In genomic region chr21:25283720-25284119, GRCh38 we compare ENCODE assay signal across 9 cellular contexts.
DNase-seq lines count a peak whose midpoint lies in the region; ATAC-seq and TF ChIP-seq lines count a peak whose summit lies in the region.
"Had no signal": no experiment of that assay in that cellular context is flagged by ENCODE, and none has a peak within 500 bp of the region (broad histone marks: within the 10 kb centered on the region; RNA-seq: fewer than 3 reads in every experiment).

No MANE protein-coding gene starts in this region.

- peak; percentile 31 for ATAC-seq in CD8-positive, alpha-beta T cell
- ATAC-seq in GM21526 (IDR thresholded peaks at IDR 0.05; ENCODE audit: low FRiP score, unreplicated experiment), result peak; percentile 74
- ATAC-seq in RWPE2 (ENCODE audit: low read depth), result peak; percentile 63; the same call in 1 of the 3 replicates
- no peak for ATAC-seq in activated CD8-positive, alpha-beta memory T cell treated with anti-CD3 and anti-CD28 coated beads, Interleukin-2, amount 10 ng/mL, durations not matched to agents 7 days and 5 days
- ATAC-seq in gastrocnemius medialis, result no peak

- POLR2A ChIA-PET in CD8-positive, alpha-beta T cell (lab: Charles Lee), result no interaction called here

- no peaks in the 10 kb centered on the region for H3K27me3 ChIP-seq in CD8-positive, alpha-beta T cell (ENCODE audit: insufficient read depth, low read length)
- H3K27me3 ChIP-seq in RWPE2 (ENCODE audit: insufficient read depth, poor library complexity, severe bottlenecking), result peaks cover 10% of the 10 kb centered on the region
- no peaks in the 10 kb centered on the region for H3K27me3 ChIP-seq in iPS DF 6.9 (ENCODE audit: control insufficient read depth, insufficient read depth, low read length)
- no peaks in the 10 kb centered on the region for H3K27me3 ChIP-seq in gastrocnemius medialis

- H3K36me3 Mint-ChIP-seq in CD8-positive, alpha-beta T cell, result no peaks in the 10 kb centered on the region
- no peaks in the 10 kb centered on the region for H3K36me3 Mint-ChIP-seq in activated CD8-positive, alpha-beta memory T cell treated with anti-CD3 and anti-CD28 coated beads, Interleukin-2, amount 10 ng/mL, durations not matched to agents 7 days and 5 days

- H3K4me3 Mint-ChIP-seq in CD8-positive, alpha-beta T cell, result no peak overlapping the region
- no peak overlapping the region for H3K4me3 Mint-ChIP-seq in activated CD8-positive, alpha-beta memory T cell treated with anti-CD3 and anti-CD28 coated beads, Interleukin-2, amount 10 ng/mL, durations not matched to agents 7 days and 5 days

- no peaks in the 10 kb centered on the region for H3K4me1 ChIP-seq in CD8-positive, alpha-beta T cell (ENCODE audit: insufficient read depth, low read length)
- H3K4me1 ChIP-seq in RWPE2 (ENCODE audit: insufficient read depth, poor library complexity, severe bottlenecking) (no peaks in the 10 kb centered on the region), iPS DF 6.9 (ENCODE audit: control insufficient read depth, insufficient read depth, low read length) (no peaks in the 10 kb centered on the region), gastrocnemius medialis (no peaks in the 10 kb centered on the region)

- in situ Hi-C loops in gastrocnemius medialis (cut with MboI; ENCODE audit: low sequenced_read_pairs in 4 of 4), result no loop called here

- no peaks in the 10 kb centered on the region for H3K36me3 ChIP-seq in CD8-positive, alpha-beta T cell (ENCODE audit: insufficient read depth, low read length)
- H3K36me3 ChIP-seq in RWPE2 (ENCODE audit: low read depth), result 0 out of 2 replicates have a peak, but pooled peaks cover 2% of the 10 kb centered on the region
- no peaks in the 10 kb centered on the region for H3K36me3 ChIP-seq in iPS DF 6.9 (ENCODE audit: control insufficient read depth, insufficient read depth, low read length)
- no peaks in the 10 kb centered on the region for H3K36me3 ChIP-seq in gastrocnemius medialis

- intact Hi-C loops in CD8-positive, alpha-beta T cell (cut with DNase I, micrococcal nuclease), result loop anchor here (2.0 kb wide), 2 partner anchors 99 to 103 kb away; no protein-coding TSS in a partner anchor
- intact Hi-C loops in gastrocnemius medialis (cut with DNase I; ENCODE audit: low total_unique reads), result no loop called here

- no peak for DNase-seq in CD8-positive, alpha-beta T cell
- DNase-seq in RWPE2 (ENCODE audit: low spot score) (no peak), iPS DF 6.9 (ENCODE audit: low read depth, low spot score) (peak; percentile 25), gastrocnemius medialis (no peak), NCI-H2227 treated with DMSO at 0.1 percent for 48 hours (lab: John Stamatoyannopoulos, UW) (no peak), C1 segment of cervical spinal cord (lab: John Stamatoyannopoulos, UW) (no peak)
- no peak for DNase-seq in activated CD8-positive, alpha-beta memory T cell treated with anti-CD3 and anti-CD28 coated beads, Interleukin-2, amount 10 ng/mL, durations not matched to agents 7 days and 5 days
- DNase-seq: stimulated activated CD8-positive, alpha-beta memory T cell treated with anti-CD3 and anti-CD28 coated beads, Interleukin-4, amount 100 ng/mL, for 48 hours had no signal

- H3K27me3 Mint-ChIP-seq in CD8-positive, alpha-beta T cell (ENCODE audit: low read depth), result peaks cover 4% of the 10 kb centered on the region
- H3K27me3 Mint-ChIP-seq in activated CD8-positive, alpha-beta memory T cell treated with anti-CD3 and anti-CD28 coated beads, Interleukin-2, amount 10 ng/mL, durations not matched to agents 7 days and 5 days, result peaks cover 2% of the 10 kb centered on the region

- no peak for TF ChIP-seq CTCF in CD8-positive, alpha-beta T cell (IDR thresholded peaks at IDR 0.05)
- peak; percentile 66 for TF ChIP-seq CTCF in RWPE2 (IDR thresholded peaks at IDR 0.05; ENCODE audit: poor library complexity, severe bottlenecking)
- TF ChIP-seq CTCF in gastrocnemius medialis (IDR thresholded peaks at IDR 0.05 in 4 of 5, conservative IDR thresholded peaks at IDR 0.05 in 1 of 5), result no peak

- no CpG with 5 or more reads among the region's 6 CpGs for WGBS in iPS DF 6.9 (ENCODE audit: insufficient coverage, insufficient read length)

- H3K9me3 ChIP-seq in CD8-positive, alpha-beta T cell (ENCODE audit: low read length), result no peaks in the 10 kb centered on the region
- H3K9me3 ChIP-seq in RWPE2 (ENCODE audit: severe bottlenecking), result no peaks in the 10 kb centered on the region
- H3K9me3 ChIP-seq in iPS DF 6.9 (ENCODE audit: control insufficient read depth, insufficient read depth, low read length), result no peaks in the 10 kb centered on the region
- H3K9me3 ChIP-seq in gastrocnemius medialis, result no peaks in the 10 kb centered on the region

- no peaks in the 10 kb centered on the region for H3K4me1 Mint-ChIP-seq in CD8-positive, alpha-beta T cell (ENCODE audit: low read depth)
- H3K4me1 Mint-ChIP-seq in activated CD8-positive, alpha-beta memory T cell treated with anti-CD3 and anti-CD28 coated beads, Interleukin-2, amount 10 ng/mL, durations not matched to agents 7 days and 5 days, result no peaks in the 10 kb centered on the region

- no peak overlapping the region for H3K27ac Mint-ChIP-seq in CD8-positive, alpha-beta T cell
- no peak overlapping the region for H3K27ac Mint-ChIP-seq in activated CD8-positive, alpha-beta memory T cell treated with anti-CD3 and anti-CD28 coated beads, Interleukin-2, amount 10 ng/mL, durations not matched to agents 7 days and 5 days

- CTCF ChIA-PET in CD8-positive, alpha-beta T cell (lab: Charles Lee), result interaction anchor here (1.3 to 2.1 kb wide), 2 partner anchors 48 to 102 kb away, joined by 4 to 5 read pairs; no protein-coding TSS in a partner anchor
- CTCF ChIA-PET in activated CD8-positive, alpha-beta memory T cell treated with anti-CD3 and anti-CD28 coated beads, Interleukin-2, amount 10 ng/mL, durations not matched to agents 7 days and 5 days (lab: Charles Lee), result interaction anchor here (0.6 to 1.8 kb wide), 3 partner anchors 15 to 108 kb away, joined by 3 to 21 read pairs (median 3); no protein-coding TSS in a partner anchor

- H3K4me3 ChIP-seq in CD8-positive, alpha-beta T cell (ENCODE audit: low read depth, low read length), result no peak overlapping the region
- H3K4me3 ChIP-seq in RWPE2 (ENCODE audit: severe bottlenecking) (no peak overlapping the region), iPS DF 6.9 (ENCODE audit: low read length) (no peak overlapping the region), gastrocnemius medialis (no peak overlapping the region)

- no peak overlapping the region for H3K27ac ChIP-seq in CD8-positive, alpha-beta T cell (ENCODE audit: low read depth, low read length)
- H3K27ac ChIP-seq in RWPE2 (ENCODE audit: poor library complexity, severe bottlenecking) (no peak overlapping the region), iPS DF 6.9 (ENCODE audit: low read length) (no peak overlapping the region), gastrocnemius medialis (no peak overlapping the region)

- H3K9me3 Mint-ChIP-seq in CD8-positive, alpha-beta T cell, result no peaks in the 10 kb centered on the region
- H3K9me3 Mint-ChIP-seq in activated CD8-positive, alpha-beta memory T cell treated with anti-CD3 and anti-CD28 coated beads, Interleukin-2, amount 10 ng/mL, durations not matched to agents 7 days and 5 days (ENCODE audit: low read depth), result no peaks in the 10 kb centered on the region

- no peak for TF ChIP-seq POLR2A in gastrocnemius medialis (IDR thresholded peaks at IDR 0.05)

Comparison
In these comparisons a context has a peak if more than half of its experiments do, and no peak if none do; other contexts are left out.
1. ATAC-seq: peak in CD8-positive, alpha-beta T cell (single experiment), GM21526 (single experiment) and RWPE2 (single experiment); none in activated CD8-positive, alpha-beta memory T cell treated with anti-CD3 and anti-CD28 coated beads, Interleukin-2, amount 10 ng/mL, durations not matched to agents 7 days and 5 days (single experiment) and gastrocnemius medialis (0 of 2).